In the genomic region with DNA sequence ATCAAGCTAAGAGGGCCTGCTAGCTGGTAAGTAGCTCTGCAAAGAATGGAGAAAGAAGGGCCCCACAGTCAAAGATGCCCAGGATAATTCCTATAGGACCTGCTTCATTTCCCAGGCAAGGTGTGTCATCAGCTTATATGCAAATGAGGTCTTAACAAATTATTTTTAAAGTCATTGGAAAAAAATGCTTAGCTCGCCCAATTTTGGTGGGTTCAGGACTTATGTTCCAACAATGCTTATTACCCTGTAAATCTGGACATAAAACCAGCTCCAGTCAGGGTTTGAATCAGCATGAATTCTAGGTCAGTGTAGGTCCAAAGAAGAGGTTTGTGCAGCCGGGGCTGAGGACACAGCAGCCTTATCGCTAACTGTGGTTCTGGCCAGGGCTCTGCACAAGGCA, we compare ENCODE assay signal across 1 cellular context.
A peak's percentile ranks its signal among the peaks of the same experiment; 100 is the strongest.
TF ChIP-seq lines count a peak whose summit lies in the region.

No MANE protein-coding gene starts in this region.

TF ChIP-seq in HepG2, 621 proteins besides CTCF, POLR2A, EP300 and RAD21:
- TF ChIP-seq ZSCAN25 (CRISPR knock-in tag; IDR thresholded peaks at IDR 0.05) (no peak), MAFK (conservative IDR thresholded peaks at IDR 0.05 in 1 of 2, IDR thresholded peaks at IDR 0.05 in 1 of 2; ENCODE audit: low read length in 2 of 2) (peak; percentile 65 to 79), RBFOX2 (IDR thresholded peaks at IDR 0.05; ENCODE audit: low read depth, low read length) (no peak), MAFF (IDR thresholded peaks at IDR 0.05; ENCODE audit: low read depth, low read length) (peak; percentile 70), SMAD1 (CRISPR knock-in tag; IDR thresholded peaks at IDR 0.05; ENCODE audit: borderline replicate concordance, low read depth) (no peak), SIN3A (IDR thresholded peaks at IDR 0.05; ENCODE audit: borderline replicate concordance, low read depth, low read length) (0 out of 2 replicates have a peak, but pooled peaks have one; percentile 19), GFI1 (CRISPR knock-in tag; IDR thresholded peaks at IDR 0.05; ENCODE audit: borderline replicate concordance) (no peak), ZNF138 (CRISPR knock-in tag; IDR thresholded peaks at IDR 0.05; ENCODE audit: low read depth) (no peak), RORA (CRISPR knock-in tag; IDR thresholded peaks at IDR 0.05) (no peak), ZNF687 (CRISPR knock-in tag; IDR thresholded peaks at IDR 0.05) (no peak), MAF1 (CRISPR knock-in tag; IDR thresholded peaks at IDR 0.05; ENCODE audit: borderline replicate concordance) (no peak), PBX2 (CRISPR knock-in tag; IDR thresholded peaks at IDR 0.05) (no peak)
- TF ChIP-seq, protein P1, sequence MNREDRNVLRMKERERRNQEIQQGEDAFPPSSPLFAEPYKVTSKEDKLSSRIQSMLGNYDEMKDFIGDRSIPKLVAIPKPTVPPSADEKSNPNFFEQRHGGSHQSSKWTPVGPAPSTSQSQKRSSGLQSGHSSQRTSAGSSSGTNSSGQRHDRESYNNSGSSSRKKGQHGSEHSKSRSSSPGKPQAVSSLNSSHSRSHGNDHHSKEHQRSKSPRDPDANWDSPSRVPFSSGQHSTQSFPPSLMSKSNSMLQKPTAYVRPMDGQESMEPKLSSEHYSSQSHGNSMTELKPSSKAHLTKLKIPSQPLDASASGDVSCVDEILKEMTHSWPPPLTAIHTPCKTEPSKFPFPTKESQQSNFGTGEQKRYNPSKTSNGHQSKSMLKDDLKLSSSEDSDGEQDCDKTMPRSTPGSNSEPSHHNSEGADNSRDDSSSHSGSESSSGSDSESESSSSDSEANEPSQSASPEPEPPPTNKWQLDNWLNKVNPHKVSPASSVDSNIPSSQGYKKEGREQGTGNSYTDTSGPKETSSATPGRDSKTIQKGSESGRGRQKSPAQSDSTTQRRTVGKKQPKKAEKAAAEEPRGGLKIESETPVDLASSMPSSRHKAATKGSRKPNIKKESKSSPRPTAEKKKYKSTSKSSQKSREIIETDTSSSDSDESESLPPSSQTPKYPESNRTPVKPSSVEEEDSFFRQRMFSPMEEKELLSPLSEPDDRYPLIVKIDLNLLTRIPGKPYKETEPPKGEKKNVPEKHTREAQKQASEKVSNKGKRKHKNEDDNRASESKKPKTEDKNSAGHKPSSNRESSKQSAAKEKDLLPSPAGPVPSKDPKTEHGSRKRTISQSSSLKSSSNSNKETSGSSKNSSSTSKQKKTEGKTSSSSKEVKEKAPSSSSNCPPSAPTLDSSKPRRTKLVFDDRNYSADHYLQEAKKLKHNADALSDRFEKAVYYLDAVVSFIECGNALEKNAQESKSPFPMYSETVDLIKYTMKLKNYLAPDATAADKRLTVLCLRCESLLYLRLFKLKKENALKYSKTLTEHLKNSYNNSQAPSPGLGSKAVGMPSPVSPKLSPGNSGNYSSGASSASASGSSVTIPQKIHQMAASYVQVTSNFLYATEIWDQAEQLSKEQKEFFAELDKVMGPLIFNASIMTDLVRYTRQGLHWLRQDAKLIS (CRISPR knock-in tag; IDR thresholded peaks at IDR 0.05): no peak
- TF ChIP-seq, protein P2, sequence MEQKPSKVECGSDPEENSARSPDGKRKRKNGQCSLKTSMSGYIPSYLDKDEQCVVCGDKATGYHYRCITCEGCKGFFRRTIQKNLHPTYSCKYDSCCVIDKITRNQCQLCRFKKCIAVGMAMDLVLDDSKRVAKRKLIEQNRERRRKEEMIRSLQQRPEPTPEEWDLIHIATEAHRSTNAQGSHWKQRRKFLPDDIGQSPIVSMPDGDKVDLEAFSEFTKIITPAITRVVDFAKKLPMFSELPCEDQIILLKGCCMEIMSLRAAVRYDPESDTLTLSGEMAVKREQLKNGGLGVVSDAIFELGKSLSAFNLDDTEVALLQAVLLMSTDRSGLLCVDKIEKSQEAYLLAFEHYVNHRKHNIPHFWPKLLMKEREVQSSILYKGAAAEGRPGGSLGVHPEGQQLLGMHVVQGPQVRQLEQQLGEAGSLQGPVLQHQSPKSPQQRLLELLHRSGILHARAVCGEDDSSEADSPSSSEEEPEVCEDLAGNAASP (CRISPR knock-in tag; IDR thresholded peaks at IDR 0.05; ENCODE audit: borderline replicate concordance): no peak
- TF ChIP-seq, protein P3, sequence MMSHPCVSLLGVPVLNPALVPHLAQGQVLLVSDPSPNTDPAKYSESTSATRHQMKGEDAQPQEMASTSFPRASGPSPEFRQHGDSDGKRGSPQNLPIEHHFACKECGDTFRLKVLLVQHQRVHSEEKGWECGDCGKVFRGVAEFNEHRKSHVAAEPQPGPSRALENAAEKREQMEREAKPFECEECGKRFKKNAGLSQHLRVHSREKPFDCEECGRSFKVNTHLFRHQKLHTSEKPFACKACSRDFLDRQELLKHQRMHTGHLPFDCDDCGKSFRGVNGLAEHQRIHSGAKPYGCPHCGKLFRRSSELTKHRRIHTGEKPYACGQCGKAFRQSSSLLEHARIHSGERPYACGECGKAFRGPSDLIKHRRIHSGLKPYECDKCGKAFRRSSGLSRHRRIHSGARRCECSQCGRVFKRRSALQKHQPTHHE (CRISPR knock-in tag; IDR thresholded peaks at IDR 0.05; ENCODE audit: borderline replicate concordance): no peak
- TF ChIP-seq, protein P4, sequence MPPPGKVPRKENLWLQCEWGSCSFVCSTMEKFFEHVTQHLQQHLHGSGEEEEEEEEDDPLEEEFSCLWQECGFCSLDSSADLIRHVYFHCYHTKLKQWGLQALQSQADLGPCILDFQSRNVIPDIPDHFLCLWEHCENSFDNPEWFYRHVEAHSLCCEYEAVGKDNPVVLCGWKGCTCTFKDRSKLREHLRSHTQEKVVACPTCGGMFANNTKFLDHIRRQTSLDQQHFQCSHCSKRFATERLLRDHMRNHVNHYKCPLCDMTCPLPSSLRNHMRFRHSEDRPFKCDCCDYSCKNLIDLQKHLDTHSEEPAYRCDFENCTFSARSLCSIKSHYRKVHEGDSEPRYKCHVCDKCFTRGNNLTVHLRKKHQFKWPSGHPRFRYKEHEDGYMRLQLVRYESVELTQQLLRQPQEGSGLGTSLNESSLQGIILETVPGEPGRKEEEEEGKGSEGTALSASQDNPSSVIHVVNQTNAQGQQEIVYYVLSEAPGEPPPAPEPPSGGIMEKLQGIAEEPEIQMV (CRISPR knock-in tag; IDR thresholded peaks at IDR 0.05; ENCODE audit: low read depth): no peak
